ENCODE assay signal across 18 cellular contexts in the genomic region with DNA sequence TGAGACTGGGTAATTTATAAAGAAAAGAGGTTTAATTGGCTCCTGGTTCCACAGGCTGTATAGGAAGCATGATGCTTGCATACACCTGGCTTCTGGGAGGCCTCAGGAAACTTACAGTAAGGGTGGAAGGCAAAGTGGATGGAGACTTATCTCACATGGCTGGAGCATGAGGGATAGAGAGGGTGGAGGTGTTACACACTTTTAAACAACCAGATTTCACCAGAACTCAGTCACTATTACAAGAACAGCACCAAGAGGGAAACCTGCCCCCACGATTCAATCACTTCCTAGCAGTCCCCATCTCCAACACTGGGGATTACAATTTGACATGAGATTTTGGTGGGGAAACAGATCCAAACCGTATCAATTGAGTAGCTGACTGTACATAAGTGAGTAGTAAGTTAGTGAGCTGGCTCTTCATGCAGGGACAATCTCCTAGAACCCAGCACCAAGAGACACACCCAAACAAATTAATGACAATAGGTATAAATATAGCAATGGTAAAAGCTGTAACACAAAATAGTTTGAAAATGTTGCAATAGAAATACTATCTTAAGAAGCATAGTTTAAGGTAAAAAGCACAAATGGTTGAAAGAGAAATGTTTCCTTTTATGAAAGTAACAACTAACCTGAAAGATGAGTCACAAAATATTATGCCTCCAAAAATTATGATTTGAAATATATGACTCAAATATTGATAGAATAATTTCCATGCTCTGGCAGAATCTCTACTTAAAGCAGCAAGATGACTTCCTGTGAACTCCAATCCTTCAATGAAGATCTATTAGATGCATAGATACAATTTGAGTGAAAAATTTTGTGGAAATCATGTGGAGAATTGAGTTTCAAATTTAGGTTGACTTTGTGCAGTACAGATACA. TPM values are rescaled to one million over a fixed set of nuclear protein-coding genes. Genes with fewer than 3 reads are reported as not detected.
DNase-seq lines count a peak whose midpoint lies in the region; ATAC-seq lines count a peak whose summit lies in the region.
"Had no signal": no experiment of that assay in that cellular context is flagged by ENCODE, and none has a peak within 500 bp of the region (broad histone marks: within the 10 kb centered on the region; RNA-seq: fewer than 3 reads in every experiment).

No MANE protein-coding gene starts in this region.

- no peak for DNase-seq in activated CD8-positive, alpha-beta memory T cell treated with anti-CD3 and anti-CD28 coated beads, Interleukin-2, amount 10 ng/mL, durations not matched to agents 7 days and 5 days
- DNase-seq in activated CD8-positive, alpha-beta memory T cell treated with anti-CD3 and anti-CD28 coated beads, Interleukin-2, amount 50 U/mL, for 4 hours, result no peak
- DNase-seq in NAMALWA (ENCODE audit: low spot score) (peak; percentile 0), NCI-H1417 treated with DMSO at 0.1 percent for 48 hours (lab: John Stamatoyannopoulos, UW) (no peak)
- DNase-seq in activated naive CD8-positive, alpha-beta T cell treated with anti-CD3 and anti-CD28 coated beads, Interleukin-2, amount 50 U/mL, for 24 hours, result no peak
- DNase-seq in stimulated activated effector memory CD8-positive, alpha-beta T cell treated with anti-CD3 and anti-CD28 coated beads, Interleukin-12 subunit alpha, Interleukin-12 subunit beta, amount 100 ng/mL, for 72 hours (ENCODE audit: low spot score in 2 of 2), result no peak
- DNase-seq: activated B cell treated with CpG ODN at 0.5 μM for 24 hours; activated gamma-delta T cell treated with Interleukin-2 at 50 U/mL for 16 hours; effector CD8-positive, alpha-beta T cell; GDM1; KG1; left cardiac atrium; mucosa of descending colon; NCI-H1105; NCI-H2171; pancreas had no signal

- CTCF ChIA-PET in activated CD8-positive, alpha-beta memory T cell treated with anti-CD3 and anti-CD28 coated beads, Interleukin-2, amount 10 ng/mL, durations not matched to agents 7 days and 5 days (lab: Charles Lee), result no interaction called here

- H3K27ac Mint-ChIP-seq in activated CD8-positive, alpha-beta memory T cell treated with anti-CD3 and anti-CD28 coated beads, Interleukin-2, amount 10 ng/mL, durations not matched to agents 7 days and 5 days, result peak overlapping the region; percentile 12
- H3K27ac Mint-ChIP-seq in activated naive CD8-positive, alpha-beta T cell treated with anti-CD3 and anti-CD28 coated beads, Interleukin-2, amount 50 U/mL, for 24 hours, result peak overlapping the region; percentile 90
- peak overlapping the region; percentile 5 for H3K27ac Mint-ChIP-seq in stimulated activated effector memory CD8-positive, alpha-beta T cell treated with anti-CD3 and anti-CD28 coated beads, Interleukin-12 subunit alpha, Interleukin-12 subunit beta, amount 100 ng/mL, for 72 hours
- H3K27ac Mint-ChIP-seq: activated B cell treated with CpG ODN at 0.5 μM for 24 hours had no signal

- peaks cover 36% of the 10 kb centered on the region for H3K36me3 Mint-ChIP-seq in activated CD8-positive, alpha-beta memory T cell treated with anti-CD3 and anti-CD28 coated beads, Interleukin-2, amount 10 ng/mL, durations not matched to agents 7 days and 5 days
- H3K36me3 Mint-ChIP-seq in activated naive CD8-positive, alpha-beta T cell treated with anti-CD3 and anti-CD28 coated beads, Interleukin-2, amount 50 U/mL, for 24 hours (ENCODE audit: low read depth), result peaks cover 11% of the 10 kb centered on the region
- peaks cover 12% of the 10 kb centered on the region for H3K36me3 Mint-ChIP-seq in stimulated activated effector memory CD8-positive, alpha-beta T cell treated with anti-CD3 and anti-CD28 coated beads, Interleukin-12 subunit alpha, Interleukin-12 subunit beta, amount 100 ng/mL, for 72 hours

- no peaks in the 10 kb centered on the region for H3K27me3 Mint-ChIP-seq in activated CD8-positive, alpha-beta memory T cell treated with anti-CD3 and anti-CD28 coated beads, Interleukin-2, amount 10 ng/mL, durations not matched to agents 7 days and 5 days
- H3K27me3 Mint-ChIP-seq in activated naive CD8-positive, alpha-beta T cell treated with anti-CD3 and anti-CD28 coated beads, Interleukin-2, amount 50 U/mL, for 24 hours, result no peaks in the 10 kb centered on the region
- H3K27me3 Mint-ChIP-seq: activated B cell treated with CpG ODN at 0.5 μM for 24 hours had no signal

- ATAC-seq in activated CD8-positive, alpha-beta memory T cell treated with anti-CD3 and anti-CD28 coated beads, Interleukin-2, amount 10 ng/mL, durations not matched to agents 7 days and 5 days, result peak; percentile 52
- ATAC-seq in activated naive CD8-positive, alpha-beta T cell treated with anti-CD3 and anti-CD28 coated beads, Interleukin-2, amount 50 U/mL, for 24 hours, result peak; percentile 59
- peak; percentile 78 for ATAC-seq in stimulated activated effector memory CD8-positive, alpha-beta T cell treated with anti-CD3 and anti-CD28 coated beads, Interleukin-12 subunit alpha, Interleukin-12 subunit beta, amount 100 ng/mL, for 72 hours
- ATAC-seq in HG03280 (IDR thresholded peaks at IDR 0.05; ENCODE audit: unreplicated experiment), result no peak
- ATAC-seq in GM21390 (IDR thresholded peaks at IDR 0.05; ENCODE audit: unreplicated experiment), result no peak
- ATAC-seq: left cardiac atrium, mucosa of descending colon, pancreas had no signal

- no peak overlapping the region for H3K4me3 Mint-ChIP-seq in activated CD8-positive, alpha-beta memory T cell treated with anti-CD3 and anti-CD28 coated beads, Interleukin-2, amount 10 ng/mL, durations not matched to agents 7 days and 5 days
- H3K4me3 Mint-ChIP-seq in activated naive CD8-positive, alpha-beta T cell treated with anti-CD3 and anti-CD28 coated beads, Interleukin-2, amount 50 U/mL, for 24 hours, result peak overlapping the region; percentile 13
- peak overlapping the region; percentile 9 for H3K4me3 Mint-ChIP-seq in stimulated activated effector memory CD8-positive, alpha-beta T cell treated with anti-CD3 and anti-CD28 coated beads, Interleukin-12 subunit alpha, Interleukin-12 subunit beta, amount 100 ng/mL, for 72 hours
- H3K4me3 Mint-ChIP-seq: activated B cell treated with CpG ODN at 0.5 μM for 24 hours had no signal

- no peaks in the 10 kb centered on the region for H3K9me3 Mint-ChIP-seq in activated CD8-positive, alpha-beta memory T cell treated with anti-CD3 and anti-CD28 coated beads, Interleukin-2, amount 10 ng/mL, durations not matched to agents 7 days and 5 days (ENCODE audit: low read depth)
- H3K9me3 Mint-ChIP-seq in activated naive CD8-positive, alpha-beta T cell treated with anti-CD3 and anti-CD28 coated beads, Interleukin-2, amount 50 U/mL, for 24 hours, result no peaks in the 10 kb centered on the region
- no peaks in the 10 kb centered on the region for H3K9me3 Mint-ChIP-seq in stimulated activated effector memory CD8-positive, alpha-beta T cell treated with anti-CD3 and anti-CD28 coated beads, Interleukin-12 subunit alpha, Interleukin-12 subunit beta, amount 100 ng/mL, for 72 hours
- H3K9me3 Mint-ChIP-seq: activated B cell treated with CpG ODN at 0.5 μM for 24 hours had no signal

- H3K4me1 Mint-ChIP-seq in activated CD8-positive, alpha-beta memory T cell treated with anti-CD3 and anti-CD28 coated beads, Interleukin-2, amount 10 ng/mL, durations not matched to agents 7 days and 5 days, result peaks cover 57% of the 10 kb centered on the region
- peaks cover 95% of the 10 kb centered on the region for H3K4me1 Mint-ChIP-seq in activated naive CD8-positive, alpha-beta T cell treated with anti-CD3 and anti-CD28 coated beads, Interleukin-2, amount 50 U/mL, for 24 hours
- peaks cover 75% of the 10 kb centered on the region for H3K4me1 Mint-ChIP-seq in stimulated activated effector memory CD8-positive, alpha-beta T cell treated with anti-CD3 and anti-CD28 coated beads, Interleukin-12 subunit alpha, Interleukin-12 subunit beta, amount 100 ng/mL, for 72 hours

RNA-seq across cellular contexts. Expression of a gene that starts 5.2 kb away (rescaled TPM):
- 1 to 10 TPM; 6.0 to 8.3 TPM for total RNA-seq in activated CD8-positive, alpha-beta memory T cell treated with anti-CD3 and anti-CD28 coated beads, Interleukin-2, amount 10 ng/mL, durations not matched to agents 7 days and 5 days

RNA-seq across cellular contexts. Expression of a gene that starts 32.5 kb away (rescaled TPM):
- total RNA-seq in activated CD8-positive, alpha-beta memory T cell treated with anti-CD3 and anti-CD28 coated beads, Interleukin-2, amount 10 ng/mL, durations not matched to agents 7 days and 5 days, result 100 to 1,000 TPM in 1 of 2 experiments, 10 to 100 TPM in 1; 93.8 to 122 TPM
- total RNA-seq: activated B cell treated with CpG ODN at 0.5 μM for 24 hours had no signal

Comparison
In these comparisons a context has a peak if more than half of its experiments do, and no peak if none do; other contexts are left out.
1. ATAC-seq: peak in activated CD8-positive, alpha-beta memory T cell treated with anti-CD3 and anti-CD28 coated beads, Interleukin-2, amount 10 ng/mL, durations not matched to agents 7 days and 5 days (single experiment), activated naive CD8-positive, alpha-beta T cell treated with anti-CD3 and anti-CD28 coated beads, Interleukin-2, amount 50 U/mL, for 24 hours (single experiment) and stimulated activated effector memory CD8-positive, alpha-beta T cell treated with anti-CD3 and anti-CD28 coated beads, Interleukin-12 subunit alpha, Interleukin-12 subunit beta, amount 100 ng/mL, for 72 hours (single experiment); none in HG03280 (single experiment) and GM21390 (single experiment).
2. H3K27ac Mint-ChIP-seq: peak in every context shown above with its lines; median percentile 90 in activated naive CD8-positive, alpha-beta T cell treated with anti-CD3 and anti-CD28 coated beads, Interleukin-2, amount 50 U/mL, for 24 hours; 12 in activated CD8-positive, alpha-beta memory T cell treated with anti-CD3 and anti-CD28 coated beads, Interleukin-2, amount 10 ng/mL, durations not matched to agents 7 days and 5 days; 5 in stimulated activated effector memory CD8-positive, alpha-beta T cell treated with anti-CD3 and anti-CD28 coated beads, Interleukin-12 subunit alpha, Interleukin-12 subunit beta, amount 100 ng/mL, for 72 hours.